ENCODE assay signal across 18 cellular contexts in genomic region chr5:77947051-77947428, GRCh38.
"Had no signal": no experiment of that assay in that cellular context is flagged by ENCODE, and none has a peak within 500 bp of the region (broad histone marks: within the 10 kb centered on the region; RNA-seq: fewer than 3 reads in every experiment).

No MANE protein-coding gene starts in this region.

- H3K9me3 Mint-ChIP-seq: activated T-helper 1 cell treated with anti-CD3 and anti-CD28 coated beads, Interleukin-12 subunit alpha, Interleukin-12 subunit beta, Interleukin-2, Interleukin-4 antibody, amounts not matched to agents 30 ng/mL and 10 ng/mL and 1 ng/mL, durations not matched to agents 14 hours and 24 hours and 36 hours had no signal

- H3K36me3 Mint-ChIP-seq: activated naive CD8-positive, alpha-beta T cell had no signal

- H3K4me3 Mint-ChIP-seq: activated CD4-positive, alpha-beta T cell treated with anti-CD3 and anti-CD28 coated beads for 36 hours; activated naive CD8-positive, alpha-beta T cell; activated T-helper 1 cell treated with anti-CD3 and anti-CD28 coated beads, Interleukin-12 subunit alpha, Interleukin-12 subunit beta, Interleukin-2, Interleukin-4 antibody, amounts not matched to agents 30 ng/mL and 10 ng/mL and 1 ng/mL, durations not matched to agents 14 hours and 24 hours and 36 hours; nephron progenitor cell had no signal

- DNase-seq: activated CD4-positive, alpha-beta T cell treated with anti-CD3 and anti-CD28 coated beads for 36 hours; activated CD4-positive, alpha-beta T cell treated with anti-CD3 and anti-CD28 coated beads, Interleukin-2, amount 50 U/mL, for 48 hours; activated T-cell treated with anti-CD3 and anti-CD28 coated beads for 4 hours; effector memory CD4-positive, alpha-beta T cell; heart right ventricle; left lung; mammary epithelial cell; nephron progenitor cell; nucleus accumbens; stimulated activated CD4-positive, alpha-beta T cell treated with anti-CD3 and anti-CD28 coated beads, Interleukin-12 subunit alpha, Interleukin-12 subunit beta, amount 100 ng/mL, for 4 hours; stimulated activated CD4-positive, alpha-beta T cell treated with anti-CD3 and anti-CD28 coated beads, Interleukin-1b, Interleukin-23, amount 100 ng/mL, for 48 hours; stimulated activated CD8-positive, alpha-beta memory T cell treated with anti-CD3 and anti-CD28 coated beads, Interleukin-4, amount 100 ng/mL, for 48 hours; stimulated activated naive CD4-positive, alpha-beta T cell treated with Interleukin-2 at 50 U/mL for 16 hours; tibial artery had no signal

- H3K4me3 ChIP-seq: esophagus muscularis mucosa, heart right ventricle, left lung, right atrium auricular region, tibial artery had no signal

- H3K27ac Mint-ChIP-seq: activated CD4-positive, alpha-beta T cell treated with anti-CD3 and anti-CD28 coated beads for 36 hours; activated naive CD8-positive, alpha-beta T cell; activated T-helper 1 cell treated with anti-CD3 and anti-CD28 coated beads, Interleukin-12 subunit alpha, Interleukin-12 subunit beta, Interleukin-2, Interleukin-4 antibody, amounts not matched to agents 30 ng/mL and 10 ng/mL and 1 ng/mL, durations not matched to agents 14 hours and 24 hours and 36 hours; nephron progenitor cell had no signal

- H3K4me1 Mint-ChIP-seq: activated CD4-positive, alpha-beta T cell treated with anti-CD3 and anti-CD28 coated beads for 36 hours had no signal
